ENCODE assay signal across 1 cellular context in genomic region chrX:8868070-8868795, GRCh38.
TF ChIP-seq lines count a peak whose summit lies in the region.

No MANE protein-coding gene starts in this region.

TF ChIP-seq in H1, 55 proteins besides CTCF, POLR2A, EP300 and RAD21:
- TF ChIP-seq MAFK (IDR thresholded peaks at IDR 0.05; ENCODE audit: low read depth, low read length) (no peak), SP1 (IDR thresholded peaks at IDR 0.05; ENCODE audit: low read depth, low read length) (no peak)
